Comparison of ENCODE assay signal across 8 cellular contexts in genomic region chr14:24481622-24482324, GRCh38. TPM values are rescaled to one million over a fixed set of nuclear protein-coding genes. Genes with fewer than 3 reads are reported as not detected.
DNase-seq lines count a peak whose midpoint lies in the region; ATAC-seq and TF ChIP-seq lines count a peak whose summit lies in the region.

No MANE protein-coding gene starts in this region.

- no peak overlapping the region for H3K4me2 ChIP-seq in IMR-90 (ENCODE audit: low read depth, low read length)

- H3K4me3 ChIP-seq in IMR-90 (ENCODE audit: insufficient read depth, low read depth, low read length), result no peak overlapping the region
- no peak overlapping the region for H3K4me3 ChIP-seq in cardiac fibroblast (replicated peaks in 1 of 2; ENCODE audit: low read depth in 2 of 2, low read length in 2 of 2)
- H3K4me3 ChIP-seq in mucosa of descending colon, result no peak overlapping the region

- H4K91ac ChIP-seq in IMR-90 (ENCODE audit: insufficient read depth, low read depth, low read length), result no peak overlapping the region

- no peak overlapping the region for H2BK20ac ChIP-seq in IMR-90 (ENCODE audit: low read depth, low read length)

- H2AK9ac ChIP-seq in IMR-90 (replicated peaks; ENCODE audit: low read depth, low read length, poor library complexity), result no peak overlapping the region

- H3K27ac ChIP-seq in IMR-90 (ENCODE audit: insufficient read depth, low read length), result no peak overlapping the region

- peak; percentile 34; the same call in 1 of the 2 replicates for TF ChIP-seq RAD21 in IMR-90 (IDR thresholded peaks at IDR 0.05; ENCODE audit: low read length)

- WGBS in IMR-90 (ENCODE audit: extremely low coverage in 2 of 2, insufficient read length in 1 of 2), 2 experiments, result 16% methylated on average over 8 of the region's 23 CpGs; no CpG with 5 or more reads in 1 of the 2 experiments

- DNase-seq in D341Med (ENCODE audit: low spot score), result peak; percentile 83
- peak; percentile 58 for DNase-seq in GM19240 (ENCODE audit: insufficient read length, low spot score)
- DNase-seq in IMR-90, result peak; percentile 8
- DNase-seq in T-helper 9 cell, result peak; percentile 13
- DNase-seq in cardiac fibroblast (ENCODE audit: low read depth in 2 of 2), result peak; percentile 26 to 43
- DNase-seq in mucosa of descending colon, result peak; percentile 70 to 77 (median 70)
- DNase-seq in amniotic stem cell (lab: John Stamatoyannopoulos, UW), result no peak
- no peak for DNase-seq in sciatic nerve (ENCODE audit: low spot score)

- H2AFZ ChIP-seq in IMR-90 (replicated peaks; ENCODE audit: low read length, poor library complexity), result peak overlapping the region; percentile 77

- H2BK15ac ChIP-seq in IMR-90 (ENCODE audit: low read depth, low read length), result no peak overlapping the region

- H2BK5ac ChIP-seq in IMR-90 (ENCODE audit: low read depth, low read length, poor library complexity, severe bottlenecking), result no peak overlapping the region

- H3K18ac ChIP-seq in IMR-90 (ENCODE audit: low read depth, low read length), result no peak overlapping the region

- no peak overlapping the region for H4K5ac ChIP-seq in IMR-90 (ENCODE audit: low read depth, low read length)

- H4K20me1 ChIP-seq in IMR-90 (ENCODE audit: insufficient read depth, low read length), result no peaks in the 10 kb centered on the region

- TF ChIP-seq CTCF in IMR-90 (conservative IDR thresholded peaks at IDR 0.05; ENCODE audit: low read depth, low read length) (peak; percentile 53), cardiac fibroblast (IDR thresholded peaks at IDR 0.05; ENCODE audit: low read depth, low read length) (peak; percentile 78), mucosa of descending colon (IDR thresholded peaks at IDR 0.05) (peak; percentile 31)

- H3K36me3 ChIP-seq in IMR-90 (ENCODE audit: control insufficient read depth, insufficient read depth, low read length), result no peaks in the 10 kb centered on the region
- H3K36me3 ChIP-seq in mucosa of descending colon (ENCODE audit: low read depth), result no peaks in the 10 kb centered on the region

- POLR2A ChIA-PET in IMR-90 (lab: Charles Lee; ENCODE audit: unreplicated experiment), result no interaction called here

- H3K9me3 ChIP-seq in IMR-90 (ENCODE audit: control insufficient read depth, insufficient read depth, low read length), result no peaks in the 10 kb centered on the region
- H3K9me3 ChIP-seq in mucosa of descending colon, result no peaks in the 10 kb centered on the region

- no peaks in the 10 kb centered on the region for H3K79me1 ChIP-seq in IMR-90 (ENCODE audit: low read depth in 1 of 2, low read length in 2 of 2)

- CTCF ChIA-PET in IMR-90 (lab: Yijun Ruan, JAX), result no interaction called here

- no peaks in the 10 kb centered on the region for H3K4me1 ChIP-seq in IMR-90 (ENCODE audit: control insufficient read depth, insufficient read depth, low read length)
- no peaks in the 10 kb centered on the region for H3K4me1 ChIP-seq in mucosa of descending colon (ENCODE audit: low read depth)

- H2BK120ac ChIP-seq in IMR-90 (ENCODE audit: low read depth, low read length), result no peak overlapping the region

- no peak overlapping the region for H3K23ac ChIP-seq in IMR-90 (ENCODE audit: low read depth, low read length)

- H2AK5ac ChIP-seq in IMR-90 (ENCODE audit: low read depth, low read length), result no peak overlapping the region

- no peaks in the 10 kb centered on the region for H3K27me3 ChIP-seq in IMR-90 (ENCODE audit: control insufficient read depth, insufficient read depth, low read length)

- ATAC-seq in IMR-90 (ENCODE audit: low read depth) (peak; percentile 90), mucosa of descending colon (peak; percentile 98), sciatic nerve (no peak)

- H3K9me1 ChIP-seq in IMR-90 (ENCODE audit: insufficient read depth, low read length), result no peaks in the 10 kb centered on the region

- dilution Hi-C loops in IMR-90 (cut with HindIII; ENCODE audit: low sequenced_read_pairs, unreplicated experiment), result no loop called here

- no TSS peak for BruUV-seq in IMR-90 (replicated peaks; lab: Mats Ljungman, UMichigan)

- H4K8ac ChIP-seq in IMR-90 (ENCODE audit: low read depth in 2 of 2, low read length in 2 of 2), result no peak overlapping the region

- H3K9ac ChIP-seq in IMR-90 (ENCODE audit: low read depth, low read length), result no peak overlapping the region

- H3K4ac ChIP-seq in IMR-90 (ENCODE audit: low read depth, low read length), result no peak overlapping the region

- no peak for TF ChIP-seq POLR2A in IMR-90 (IDR thresholded peaks at IDR 0.05; ENCODE audit: low read depth, low read length)

- no peak overlapping the region for H3K14ac ChIP-seq in IMR-90 (replicated peaks; ENCODE audit: low read depth, low read length)

- intact Hi-C loops in IMR-90 (cut with micrococcal nuclease) (no loop called here), mucosa of descending colon (cut with DNase I, micrococcal nuclease) (no loop called here), sciatic nerve (cut with DNase I) (no loop called here)

- in situ Hi-C loops in IMR-90 (cut with MboI; ENCODE audit: low sequenced_read_pairs), result no loop called here

- H3K56ac ChIP-seq in IMR-90 (ENCODE audit: extremely low read depth, insufficient read depth, low read length), result no peak overlapping the region

TF ChIP-seq in IMR-90, 13 proteins besides CTCF, POLR2A, EP300 and RAD21:
- no peak for TF ChIP-seq MAZ (IDR thresholded peaks at IDR 0.05; ENCODE audit: borderline replicate concordance, low read depth, low read length)
- TF ChIP-seq SMC3 (IDR thresholded peaks at IDR 0.05; ENCODE audit: low read depth, low read length), result 0 out of 2 replicates have a peak, but pooled peaks have one; percentile 14
- no peak for TF ChIP-seq RFX5 (IDR thresholded peaks at IDR 0.05; ENCODE audit: low read depth, low read length)
TF ChIP-seq in IMR-90: peak in this region for 1.

RNA-seq across cellular contexts. Expression of gene CMA1, which starts 26.3 kb away (rescaled TPM):
- total RNA-seq in IMR-90 (2012; rRNA removed) (not detected in 2 replicates), mucosa of descending colon (1 to 10 TPM in 2 of 3 donors, under 1 TPM in 1; 0.32 to 3.3 (median 1.6) TPM), sciatic nerve (2.3 TPM)
- not detected in 2 replicates for polyA plus RNA-seq in IMR-90 (2012; rRNA removed)
- not detected in 2 replicates for polyA plus RNA-seq in IMR-90 (2012; cell fraction: cytosol; rRNA removed)
- not detected in 2 replicates for polyA plus RNA-seq in IMR-90 (2012; cell fraction: nucleus; rRNA removed; ENCODE audit: low replicate concordance)

RNA-seq across cellular contexts. Expression of gene SDR39U1, which starts 39.2 kb away (rescaled TPM):
- total RNA-seq in IMR-90 (2012; rRNA removed) (5.0 and 7.5 TPM in 2 replicates), mucosa of descending colon (10 to 100 TPM; 43.3 to 64.1 (median 47.1) TPM), sciatic nerve (43.9 TPM)
- 46.3 and 50.4 TPM in 2 replicates for polyA plus RNA-seq in IMR-90 (2012; rRNA removed)
- polyA plus RNA-seq in IMR-90 (2012; cell fraction: cytosol; rRNA removed), result 32.8 and 36.4 TPM in 2 replicates
- 229 and 384 TPM in 2 replicates for polyA plus RNA-seq in IMR-90 (2012; cell fraction: nucleus; rRNA removed; ENCODE audit: low replicate concordance)

RNA-seq across cellular contexts. Expression of gene KHNYN, which starts 52.0 kb away (rescaled TPM):
- total RNA-seq in IMR-90 (2012; rRNA removed) (22.8 and 24.4 TPM in 2 replicates), mucosa of descending colon (100 to 1,000 TPM in 1 of 3 donors, 10 to 100 TPM in 2; 85.9 to 102 (median 86.9) TPM), sciatic nerve (73.4 TPM)
- polyA plus RNA-seq in IMR-90 (2012; rRNA removed), result 16.1 and 18.9 TPM in 2 replicates
- polyA plus RNA-seq in IMR-90 (2012; cell fraction: cytosol; rRNA removed), result 9.2 and 9.4 TPM in 2 replicates
- 44.0 and 53.0 TPM in 2 replicates for polyA plus RNA-seq in IMR-90 (2012; cell fraction: nucleus; rRNA removed; ENCODE audit: low replicate concordance)

RNA-seq across cellular contexts. Expression of gene CBLN3, which starts 52.3 kb away (rescaled TPM):
- total RNA-seq in IMR-90 (2012; rRNA removed) (0.56 and 0.72 TPM in 2 replicates), mucosa of descending colon (1 to 10 TPM; 2.2 to 3.9 (median 2.6) TPM), sciatic nerve (7.0 TPM)
- polyA plus RNA-seq in IMR-90 (2012; rRNA removed), result 3.9 and 4.5 TPM in 2 replicates
- polyA plus RNA-seq in IMR-90 (2012; cell fraction: cytosol; rRNA removed), result 2.7 and 2.9 TPM in 2 replicates
- polyA plus RNA-seq in IMR-90 (2012; cell fraction: nucleus; rRNA removed; ENCODE audit: low replicate concordance), result 27.9 and 42.0 TPM in 2 replicates

Comparison
In these comparisons a context has a peak if more than half of its experiments do, and no peak if none do; other contexts are left out.
1. DNase-seq: peak in D341Med (single experiment), GM19240 (single experiment), IMR-90 (single experiment), T-helper 9 cell (single experiment), cardiac fibroblast (2 of 2) and mucosa of descending colon (3 of 3); none in amniotic stem cell (single experiment) and sciatic nerve (single experiment).
2. Peak in every context shown above with its lines, with median percentiles within 50 percentile points of each other: CTCF ChIP-seq.